13 cellular contexts compared by ENCODE assay signal in genomic region chr19:6059996-6060599, GRCh38. TPM values are rescaled to one million over a fixed set of nuclear protein-coding genes. Genes with fewer than 3 reads are reported as not detected.
DNase-seq lines count a peak whose midpoint lies in the region; ATAC-seq and TF ChIP-seq lines count a peak whose summit lies in the region.
"Had no signal": no experiment of that assay in that cellular context is flagged by ENCODE, and none has a peak within 500 bp of the region (broad histone marks: within the 10 kb centered on the region; RNA-seq: fewer than 3 reads in every experiment).

No MANE protein-coding gene starts in this region.

- H3K27me3 ChIP-seq in left lung (no peaks in the 10 kb centered on the region), upper lobe of left lung (no peaks in the 10 kb centered on the region)
- H3K27me3 ChIP-seq: thyroid gland had no signal

- peak in 1 of 2 donors; percentile 37 for DNase-seq in activated naive CD4-positive, alpha-beta T cell treated with anti-CD3 and anti-CD28 coated beads, Interleukin-2, amount 50 U/mL, for 72 hours (ENCODE audit: low spot score in 2 of 2)
- no peak for DNase-seq in activated naive CD4-positive, alpha-beta T cell treated with Interleukin-2 at 50 U/mL for 16 hours
- DNase-seq in left lung (no peak), upper lobe of left lung (no peak), NCI-H146 (lab: John Stamatoyannopoulos, UW) (no peak)
- DNase-seq: activated gamma-delta T cell, NCI-H2029, thyroid gland had no signal

- no peaks in the 10 kb centered on the region for H3K9me3 ChIP-seq in left lung
- no peaks in the 10 kb centered on the region for H3K9me3 ChIP-seq in upper lobe of left lung
- H3K9me3 ChIP-seq: thyroid gland had no signal

- no peaks in the 10 kb centered on the region for H3K9me3 Mint-ChIP-seq in activated naive CD4-positive, alpha-beta T cell treated with anti-CD3 and anti-CD28 coated beads, Interleukin-2, amount 50 U/mL, for 72 hours
- H3K9me3 Mint-ChIP-seq: effector memory CD8-positive, alpha-beta T cell; nephron had no signal

- ATAC-seq in activated naive CD4-positive, alpha-beta T cell treated with anti-CD3 and anti-CD28 coated beads, Interleukin-2, amount 50 U/mL, for 72 hours: no peak
- ATAC-seq in left lung: no peak
- no peak for ATAC-seq in upper lobe of left lung (ENCODE audit: low FRiP score in 2 of 2)
- ATAC-seq in GM19324 (IDR thresholded peaks at IDR 0.05; ENCODE audit: low FRiP score, unreplicated experiment): no peak
- ATAC-seq in GM21737 (IDR thresholded peaks at IDR 0.05; ENCODE audit: unreplicated experiment): no peak

- TF ChIP-seq POLR2A in upper lobe of left lung (IDR thresholded peaks at IDR 0.05): no peak

- peak overlapping the region; percentile 31 to 89 for H3K27ac Mint-ChIP-seq in activated naive CD4-positive, alpha-beta T cell treated with anti-CD3 and anti-CD28 coated beads, Interleukin-2, amount 50 U/mL, for 72 hours

- peaks cover 48 to 94% of the 10 kb centered on the region in 2 donors for H3K4me1 ChIP-seq in left lung
- peaks cover 70 to 85% (median 82%) of the 10 kb centered on the region in 4 donors for H3K4me1 ChIP-seq in upper lobe of left lung

- no peaks in the 10 kb centered on the region for H3K36me3 ChIP-seq in left lung
- no peaks in the 10 kb centered on the region for H3K36me3 ChIP-seq in upper lobe of left lung
- H3K36me3 ChIP-seq: thyroid gland had no signal

- H3K36me3 Mint-ChIP-seq in activated naive CD4-positive, alpha-beta T cell treated with anti-CD3 and anti-CD28 coated beads, Interleukin-2, amount 50 U/mL, for 72 hours: no peaks in the 10 kb centered on the region

- WGBS in upper lobe of left lung, 2 donors: 76 to 82% methylated on average over 4 of the region's 4 CpGs

- TF ChIP-seq EP300 in upper lobe of left lung (IDR thresholded peaks at IDR 0.05): no peak

- TF ChIP-seq CTCF in left lung (IDR thresholded peaks at IDR 0.05): no peak
- TF ChIP-seq CTCF in upper lobe of left lung (IDR thresholded peaks at IDR 0.05): no peak

- H3K4me3 ChIP-seq in left lung (no peak overlapping the region), upper lobe of left lung (no peak overlapping the region)
- H3K4me3 ChIP-seq: thyroid gland had no signal

- intact Hi-C loops in left lung (cut with DNase I): loop anchor here in 1 of 2 donors (10.0 kb wide), 1 partner anchor 65 kb away; no protein-coding TSS in a partner anchor

- peak overlapping the region; percentile 24 for H3K27ac ChIP-seq in angular gyrus (ENCODE audit: low read depth, low read length)
- H3K27ac ChIP-seq in left lung: peak overlapping the region; percentile 77 to 99
- H3K27ac ChIP-seq in upper lobe of left lung: peak overlapping the region; percentile 79 to 97 (median 85)

RNA-seq across cellular contexts. Expression of gene RFX2, which starts 50.2 kb away (rescaled TPM):
- total RNA-seq in activated naive CD4-positive, alpha-beta T cell treated with anti-CD3 and anti-CD28 coated beads, Interleukin-2, amount 50 U/mL, for 72 hours: 10 to 100 TPM; 11.2 to 13.8 TPM
- total RNA-seq in left lung (10 to 100 TPM; 17.0 to 18.8 TPM), upper lobe of left lung (100 to 1,000 TPM in 1 of 6 donors, 10 to 100 TPM in 5; 14.3 to 111 (median 28.6) TPM)

Comparison
In these comparisons a context has a peak if more than half of its experiments do, and no peak if none do; other contexts are left out.
1. H3K27ac ChIP-seq: peak in every context shown above with its lines; median percentile 88 in left lung; 85 in upper lobe of left lung; 24 in angular gyrus.